ENCODE assay signal across 1 cellular context in genomic region chr17:78345172-78345571, GRCh38.
TF ChIP-seq lines count a peak whose summit lies in the region.

No MANE protein-coding gene starts in this region.

TF ChIP-seq in K562, 482 proteins besides CTCF, POLR2A, EP300 and RAD21:
- TF ChIP-seq AFF1 (IDR thresholded peaks at IDR 0.05; ENCODE audit: low read depth in 1 of 2, partially characterized antibody in 2 of 2), result no peak
- no peak for TF ChIP-seq ZNF134 (CRISPR knock-in tag; conservative IDR thresholded peaks at IDR 0.05)
- no peak for TF ChIP-seq ZNF512 (tag; IDR thresholded peaks at IDR 0.05)
- TF ChIP-seq CXXC5 (CRISPR knock-in tag; IDR thresholded peaks at IDR 0.05), result no peak
- no peak for TF ChIP-seq SAP30 (IDR thresholded peaks at IDR 0.05; ENCODE audit: borderline replicate concordance, insufficient read depth, low read depth, low read length, poor library complexity, severe bottlenecking)
- no peak for TF ChIP-seq PML (IDR thresholded peaks at IDR 0.05; ENCODE audit: low read length)
- TF ChIP-seq KLF6 (CRISPR knock-in tag; IDR thresholded peaks at IDR 0.05; ENCODE audit: borderline replicate concordance), result no peak
- no peak for TF ChIP-seq ZNF79 (CRISPR knock-in tag; IDR thresholded peaks at IDR 0.05; ENCODE audit: low read depth)
- TF ChIP-seq CEBPG (CRISPR knock-in tag; IDR thresholded peaks at IDR 0.05), result no peak
- no peak for TF ChIP-seq CEBPG (tag; conservative IDR thresholded peaks at IDR 0.05 in 1 of 2, IDR thresholded peaks at IDR 0.05 in 1 of 2)
- TF ChIP-seq CBX5 (IDR thresholded peaks at IDR 0.05; ENCODE audit: borderline replicate concordance, low read depth), result no peak
- TF ChIP-seq ARID4B (CRISPR knock-in tag; IDR thresholded peaks at IDR 0.05), result no peak
- no peak for TF ChIP-seq ZNF354B (CRISPR knock-in tag; IDR thresholded peaks at IDR 0.05)
TF ChIP-seq in K562: peak in this region for 0.
